In the genomic region with DNA sequence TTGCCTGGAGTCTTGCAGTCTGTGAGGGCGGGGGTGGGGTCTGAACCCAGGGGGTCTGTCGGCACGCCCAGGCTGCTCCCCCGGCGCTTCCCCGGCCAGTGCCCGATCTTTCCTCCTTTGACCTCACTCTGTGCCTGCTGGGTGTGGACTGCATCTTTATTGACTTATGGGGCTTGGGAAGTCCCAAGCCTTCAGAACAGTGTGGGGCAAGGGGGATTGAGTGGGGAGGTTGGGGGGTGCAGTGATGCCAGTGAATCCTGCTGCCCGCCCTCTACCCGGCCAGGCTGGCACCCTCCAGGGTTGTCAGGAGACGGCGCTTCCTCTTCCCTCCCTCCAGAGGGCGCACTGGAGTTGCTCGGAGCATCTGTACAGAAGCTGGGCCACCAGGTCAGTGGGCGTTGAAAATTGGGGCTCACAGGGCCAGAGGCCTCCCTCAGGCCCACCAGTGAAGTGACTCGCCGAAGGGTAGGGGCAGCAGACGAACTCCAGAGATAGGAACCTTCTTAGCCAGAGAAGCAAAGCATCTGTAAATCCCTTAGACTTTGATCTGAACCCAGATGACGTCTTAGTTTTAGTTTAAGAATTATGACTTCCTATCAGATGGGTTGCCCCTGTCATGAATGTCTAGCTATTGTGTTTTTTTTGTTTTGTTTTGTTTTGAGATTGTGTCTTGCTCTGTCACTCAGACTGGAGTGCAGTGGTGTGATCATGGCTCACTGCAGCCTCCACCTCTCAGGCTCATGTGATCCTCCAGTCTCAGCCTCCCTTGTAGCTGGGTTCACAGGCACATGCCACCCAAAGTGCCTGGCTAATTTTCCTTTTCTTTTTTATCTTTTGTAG, we compare ENCODE assay signal across 1 cellular context.
TF ChIP-seq lines count a peak whose summit lies in the region.

No MANE protein-coding gene starts in this region.

TF ChIP-seq in K562, 482 proteins besides CTCF, POLR2A, EP300 and RAD21 (continued from another document):
- TF ChIP-seq, protein P1, sequence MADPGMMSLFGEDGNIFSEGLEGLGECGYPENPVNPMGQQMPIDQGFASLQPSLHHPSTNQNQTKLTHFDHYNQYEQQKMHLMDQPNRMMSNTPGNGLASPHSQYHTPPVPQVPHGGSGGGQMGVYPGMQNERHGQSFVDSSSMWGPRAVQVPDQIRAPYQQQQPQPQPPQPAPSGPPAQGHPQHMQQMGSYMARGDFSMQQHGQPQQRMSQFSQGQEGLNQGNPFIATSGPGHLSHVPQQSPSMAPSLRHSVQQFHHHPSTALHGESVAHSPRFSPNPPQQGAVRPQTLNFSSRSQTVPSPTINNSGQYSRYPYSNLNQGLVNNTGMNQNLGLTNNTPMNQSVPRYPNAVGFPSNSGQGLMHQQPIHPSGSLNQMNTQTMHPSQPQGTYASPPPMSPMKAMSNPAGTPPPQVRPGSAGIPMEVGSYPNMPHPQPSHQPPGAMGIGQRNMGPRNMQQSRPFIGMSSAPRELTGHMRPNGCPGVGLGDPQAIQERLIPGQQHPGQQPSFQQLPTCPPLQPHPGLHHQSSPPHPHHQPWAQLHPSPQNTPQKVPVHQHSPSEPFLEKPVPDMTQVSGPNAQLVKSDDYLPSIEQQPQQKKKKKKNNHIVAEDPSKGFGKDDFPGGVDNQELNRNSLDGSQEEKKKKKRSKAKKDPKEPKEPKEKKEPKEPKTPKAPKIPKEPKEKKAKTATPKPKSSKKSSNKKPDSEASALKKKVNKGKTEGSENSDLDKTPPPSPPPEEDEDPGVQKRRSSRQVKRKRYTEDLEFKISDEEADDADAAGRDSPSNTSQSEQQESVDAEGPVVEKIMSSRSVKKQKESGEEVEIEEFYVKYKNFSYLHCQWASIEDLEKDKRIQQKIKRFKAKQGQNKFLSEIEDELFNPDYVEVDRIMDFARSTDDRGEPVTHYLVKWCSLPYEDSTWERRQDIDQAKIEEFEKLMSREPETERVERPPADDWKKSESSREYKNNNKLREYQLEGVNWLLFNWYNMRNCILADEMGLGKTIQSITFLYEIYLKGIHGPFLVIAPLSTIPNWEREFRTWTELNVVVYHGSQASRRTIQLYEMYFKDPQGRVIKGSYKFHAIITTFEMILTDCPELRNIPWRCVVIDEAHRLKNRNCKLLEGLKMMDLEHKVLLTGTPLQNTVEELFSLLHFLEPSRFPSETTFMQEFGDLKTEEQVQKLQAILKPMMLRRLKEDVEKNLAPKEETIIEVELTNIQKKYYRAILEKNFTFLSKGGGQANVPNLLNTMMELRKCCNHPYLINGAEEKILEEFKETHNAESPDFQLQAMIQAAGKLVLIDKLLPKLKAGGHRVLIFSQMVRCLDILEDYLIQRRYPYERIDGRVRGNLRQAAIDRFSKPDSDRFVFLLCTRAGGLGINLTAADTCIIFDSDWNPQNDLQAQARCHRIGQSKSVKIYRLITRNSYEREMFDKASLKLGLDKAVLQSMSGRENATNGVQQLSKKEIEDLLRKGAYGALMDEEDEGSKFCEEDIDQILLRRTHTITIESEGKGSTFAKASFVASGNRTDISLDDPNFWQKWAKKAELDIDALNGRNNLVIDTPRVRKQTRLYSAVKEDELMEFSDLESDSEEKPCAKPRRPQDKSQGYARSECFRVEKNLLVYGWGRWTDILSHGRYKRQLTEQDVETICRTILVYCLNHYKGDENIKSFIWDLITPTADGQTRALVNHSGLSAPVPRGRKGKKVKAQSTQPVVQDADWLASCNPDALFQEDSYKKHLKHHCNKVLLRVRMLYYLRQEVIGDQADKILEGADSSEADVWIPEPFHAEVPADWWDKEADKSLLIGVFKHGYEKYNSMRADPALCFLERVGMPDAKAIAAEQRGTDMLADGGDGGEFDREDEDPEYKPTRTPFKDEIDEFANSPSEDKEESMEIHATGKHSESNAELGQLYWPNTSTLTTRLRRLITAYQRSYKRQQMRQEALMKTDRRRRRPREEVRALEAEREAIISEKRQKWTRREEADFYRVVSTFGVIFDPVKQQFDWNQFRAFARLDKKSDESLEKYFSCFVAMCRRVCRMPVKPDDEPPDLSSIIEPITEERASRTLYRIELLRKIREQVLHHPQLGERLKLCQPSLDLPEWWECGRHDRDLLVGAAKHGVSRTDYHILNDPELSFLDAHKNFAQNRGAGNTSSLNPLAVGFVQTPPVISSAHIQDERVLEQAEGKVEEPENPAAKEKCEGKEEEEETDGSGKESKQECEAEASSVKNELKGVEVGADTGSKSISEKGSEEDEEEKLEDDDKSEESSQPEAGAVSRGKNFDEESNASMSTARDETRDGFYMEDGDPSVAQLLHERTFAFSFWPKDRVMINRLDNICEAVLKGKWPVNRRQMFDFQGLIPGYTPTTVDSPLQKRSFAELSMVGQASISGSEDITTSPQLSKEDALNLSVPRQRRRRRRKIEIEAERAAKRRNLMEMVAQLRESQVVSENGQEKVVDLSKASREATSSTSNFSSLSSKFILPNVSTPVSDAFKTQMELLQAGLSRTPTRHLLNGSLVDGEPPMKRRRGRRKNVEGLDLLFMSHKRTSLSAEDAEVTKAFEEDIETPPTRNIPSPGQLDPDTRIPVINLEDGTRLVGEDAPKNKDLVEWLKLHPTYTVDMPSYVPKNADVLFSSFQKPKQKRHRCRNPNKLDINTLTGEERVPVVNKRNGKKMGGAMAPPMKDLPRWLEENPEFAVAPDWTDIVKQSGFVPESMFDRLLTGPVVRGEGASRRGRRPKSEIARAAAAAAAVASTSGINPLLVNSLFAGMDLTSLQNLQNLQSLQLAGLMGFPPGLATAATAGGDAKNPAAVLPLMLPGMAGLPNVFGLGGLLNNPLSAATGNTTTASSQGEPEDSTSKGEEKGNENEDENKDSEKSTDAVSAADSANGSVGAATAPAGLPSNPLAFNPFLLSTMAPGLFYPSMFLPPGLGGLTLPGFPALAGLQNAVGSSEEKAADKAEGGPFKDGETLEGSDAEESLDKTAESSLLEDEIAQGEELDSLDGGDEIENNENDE (IDR thresholded peaks at IDR 0.05; ENCODE audit: low read depth, low read length), result no peak
- TF ChIP-seq TOE1 (IDR thresholded peaks at IDR 0.05; ENCODE audit: borderline replicate concordance) (no peak), TOE1 (CRISPR knock-in tag; IDR thresholded peaks at IDR 0.05; ENCODE audit: borderline replicate concordance, low read depth) (0 out of 2 replicates have a peak, but pooled peaks have one; percentile 43)
- TF ChIP-seq, protein P2, sequence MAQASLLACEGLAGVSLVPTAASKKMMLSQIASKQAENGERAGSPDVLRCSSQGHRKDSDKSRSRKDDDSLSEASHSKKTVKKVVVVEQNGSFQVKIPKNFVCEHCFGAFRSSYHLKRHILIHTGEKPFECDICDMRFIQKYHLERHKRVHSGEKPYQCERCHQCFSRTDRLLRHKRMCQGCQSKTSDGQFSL (CRISPR knock-in tag; IDR thresholded peaks at IDR 0.05), result 0 out of 2 replicates have a peak, but pooled peaks have one; percentile 36
- TF ChIP-seq, protein P2 (tag; IDR thresholded peaks at IDR 0.05), result no peak
